ENCODE assay signal across 36 cellular contexts in genomic region chr16:23821467-23821866, GRCh38.
"Had no signal": no experiment of that assay in that cellular context is flagged by ENCODE, and none has a peak within 500 bp of the region (broad histone marks: within the 10 kb centered on the region; RNA-seq: fewer than 3 reads in every experiment).

No MANE protein-coding gene starts in this region.

- H3K36me3 ChIP-seq: adrenal gland, brain microvascular endothelial cell, breast epithelium had no signal

- H3K27me3 ChIP-seq: body of pancreas, brain microvascular endothelial cell had no signal

- H3K4me1 ChIP-seq: adrenal gland, body of pancreas, breast epithelium had no signal

- DNase-seq: activated B cell treated with CpG ODN at 0.5 μM for 24 hours; activated CD4-positive, alpha-beta memory T cell treated with anti-CD3 and anti-CD28 coated beads for 36 hours; activated CD4-positive, alpha-beta T cell treated with anti-CD3 and anti-CD28 coated beads for 4 hours; activated CD4-positive, alpha-beta T cell treated with anti-CD3 and anti-CD28 coated beads, Interleukin-2, amount 10 ng/mL, durations not matched to agents 24 days and 14 days; activated CD4-positive, alpha-beta T cell treated with anti-CD3 and anti-CD28 coated beads, Interleukin-2, amount 50 U/mL, for 1 hour; activated CD4-positive, alpha-beta T cell treated with anti-CD3 and anti-CD28 coated beads, Interleukin-2, amount 50 U/mL, for 4 hours; activated CD4-positive, CD25-positive, alpha-beta regulatory T cell treated with anti-CD3 and anti-CD28 coated beads, Interleukin-2, amount 50 U/mL, for 72 hours; activated CD8-positive, alpha-beta memory T cell treated with anti-CD3 and anti-CD28 coated beads, Interleukin-2, amount 50 U/mL, for 4 hours; activated CD8-positive, alpha-beta T cell treated with anti-CD3 and anti-CD28 coated beads for 36 hours; activated effector memory CD4-positive, alpha-beta T cell treated with anti-CD3 and anti-CD28 coated beads, Interleukin-2, amount 50 U/mL, for 16 hours; activated gamma-delta T cell treated with Interleukin-2 at 50 U/mL for 16 hours; activated naive CD4-positive, alpha-beta T cell; activated naive CD4-positive, alpha-beta T cell treated with anti-CD3 and anti-CD28 coated beads, Interleukin-2, amount 10 ng/mL, durations not matched to agents 7 days and 5 days; activated naive CD8-positive, alpha-beta T cell treated with anti-CD3 and anti-CD28 coated beads for 36 hours; activated T-cell treated with anti-CD3 and anti-CD28 coated beads for 4 hours; activated T-cell treated with anti-CD3 and anti-CD28 coated beads, Interleukin-2, amount 50 U/mL, for 1 hour; activated T-cell treated with anti-CD3 and anti-CD28 coated beads, Interleukin-2, amount 50 U/mL, for 4 hours; activated T-cell treated with anti-CD3 and anti-CD28 coated beads, Interleukin-2, amount 50 U/mL, for 72 hours; adrenal gland; amniotic stem cell; aorta; body of pancreas; brain microvascular endothelial cell; central memory CD4-positive, alpha-beta T cell; T-helper 1 cell; T-helper 2 cell; T-helper 9 cell had no signal

- ATAC-seq: activated CD8-positive, alpha-beta T cell treated with anti-CD3 and anti-CD28 coated beads for 36 hours; activated naive CD4-positive, alpha-beta T cell treated with anti-CD3 and anti-CD28 coated beads, Interleukin-2, amount 50 U/mL, for 72 hours; activated T-cell treated with anti-CD3 and anti-CD28 coated beads, Interleukin-2, amount 50 U/mL, for 4 hours; activated T-cell treated with anti-CD3 and anti-CD28 coated beads, Interleukin-2, amount 50 U/mL, for 72 hours; activated T-helper 17 cell treated with anti-CD3 and anti-CD28 coated beads, Interleukin-2, amount 50 U/mL, for 72 hours; body of pancreas had no signal

- H3K4me3 Mint-ChIP-seq: activated B cell treated with CpG ODN at 0.5 μM for 24 hours; activated CD4-positive, alpha-beta memory T cell treated with anti-CD3 and anti-CD28 coated beads for 36 hours; activated CD4-positive, alpha-beta T cell treated with anti-CD3 and anti-CD28 coated beads, Interleukin-2, amount 10 ng/mL, durations not matched to agents 24 days and 14 days; activated CD8-positive, alpha-beta T cell treated with anti-CD3 and anti-CD28 coated beads for 36 hours; activated naive CD4-positive, alpha-beta T cell treated with anti-CD3 and anti-CD28 coated beads, Interleukin-2, amount 10 ng/mL, durations not matched to agents 7 days and 5 days; activated naive CD8-positive, alpha-beta T cell treated with anti-CD3 and anti-CD28 coated beads for 36 hours; activated T-cell treated with anti-CD3 and anti-CD28 coated beads, Interleukin-2, amount 50 U/mL, for 4 hours; activated T-cell treated with anti-CD3 and anti-CD28 coated beads, Interleukin-2, amount 50 U/mL, for 72 hours; activated T-helper 1 cell treated with anti-CD3 and anti-CD28 coated beads, Interleukin-12 subunit alpha, Interleukin-12 subunit beta, Interleukin-2, Interleukin-4 antibody, amounts not matched to agents 30 ng/mL and 10 ng/mL and 1 ng/mL, durations not matched to agents 14 hours and 24 hours and 36 hours; activated T-helper 17 cell treated with anti-CD3 and anti-CD28 coated beads, Interleukin-2, amount 50 U/mL, for 72 hours; T-helper 1 cell treated with Interleukin-12 subunit alpha and Interleukin-12 subunit beta and Interleukin-4 antibody, amounts not matched to agents 30 μg/mL and 1 μg/mL, for 36 hours; T-helper 2 cell treated with Interferon-gamma antibody and Interleukin-4, amounts not matched to agents 5 μg/mL and 100 μg/mL, for 36 hours had no signal

- H3K4me3 ChIP-seq: adrenal gland, body of pancreas, breast epithelium had no signal

- H3K27me3 Mint-ChIP-seq: activated T-helper 17 cell treated with anti-CD3 and anti-CD28 coated beads, Interleukin-2, amount 50 U/mL, for 72 hours had no signal

- H3K27ac ChIP-seq: adrenal gland, body of pancreas, brain microvascular endothelial cell, breast epithelium, VCaP had no signal

- H3K27ac Mint-ChIP-seq: activated B cell treated with CpG ODN at 0.5 μM for 24 hours; activated CD4-positive, alpha-beta memory T cell treated with anti-CD3 and anti-CD28 coated beads for 36 hours; activated CD4-positive, alpha-beta T cell treated with anti-CD3 and anti-CD28 coated beads, Interleukin-2, amount 10 ng/mL, durations not matched to agents 24 days and 14 days; activated CD8-positive, alpha-beta T cell treated with anti-CD3 and anti-CD28 coated beads for 36 hours; activated naive CD4-positive, alpha-beta T cell treated with anti-CD3 and anti-CD28 coated beads, Interleukin-2, amount 10 ng/mL, durations not matched to agents 7 days and 5 days; activated naive CD4-positive, alpha-beta T cell treated with anti-CD3 and anti-CD28 coated beads, Interleukin-2, amount 50 U/mL, for 72 hours; activated naive CD8-positive, alpha-beta T cell treated with anti-CD3 and anti-CD28 coated beads for 36 hours; activated T-cell treated with anti-CD3 and anti-CD28 coated beads, Interleukin-2, amount 50 U/mL, for 72 hours; activated T-helper 1 cell treated with anti-CD3 and anti-CD28 coated beads, Interleukin-12 subunit alpha, Interleukin-12 subunit beta, Interleukin-2, Interleukin-4 antibody, amounts not matched to agents 30 ng/mL and 10 ng/mL and 1 ng/mL, durations not matched to agents 14 hours and 24 hours and 36 hours; activated T-helper 17 cell treated with anti-CD3 and anti-CD28 coated beads, Interleukin-2, amount 50 U/mL, for 72 hours; T-helper 1 cell treated with Interleukin-12 subunit alpha and Interleukin-12 subunit beta and Interleukin-4 antibody, amounts not matched to agents 30 μg/mL and 1 μg/mL, for 36 hours; T-helper 2 cell treated with Interferon-gamma antibody and Interleukin-4, amounts not matched to agents 5 μg/mL and 100 μg/mL, for 36 hours had no signal

- FAIRE-seq: astrocyte, TTC549 had no signal

- H3K36me3 Mint-ChIP-seq: activated CD4-positive, alpha-beta memory T cell treated with anti-CD3 and anti-CD28 coated beads for 36 hours; activated naive CD4-positive, alpha-beta T cell treated with anti-CD3 and anti-CD28 coated beads, Interleukin-2, amount 10 ng/mL, durations not matched to agents 7 days and 5 days; activated naive CD4-positive, alpha-beta T cell treated with anti-CD3 and anti-CD28 coated beads, Interleukin-2, amount 50 U/mL, for 72 hours; activated naive CD8-positive, alpha-beta T cell treated with anti-CD3 and anti-CD28 coated beads for 36 hours had no signal

- H3K9me3 Mint-ChIP-seq: activated B cell treated with CpG ODN at 0.5 μM for 24 hours; activated CD4-positive, alpha-beta memory T cell treated with anti-CD3 and anti-CD28 coated beads for 36 hours; activated CD4-positive, alpha-beta T cell treated with anti-CD3 and anti-CD28 coated beads, Interleukin-2, amount 10 ng/mL, durations not matched to agents 24 days and 14 days; activated CD8-positive, alpha-beta T cell treated with anti-CD3 and anti-CD28 coated beads for 36 hours; activated naive CD4-positive, alpha-beta T cell treated with anti-CD3 and anti-CD28 coated beads, Interleukin-2, amount 50 U/mL, for 72 hours; activated naive CD8-positive, alpha-beta T cell treated with anti-CD3 and anti-CD28 coated beads for 36 hours; activated T-cell treated with anti-CD3 and anti-CD28 coated beads, Interleukin-2, amount 50 U/mL, for 4 hours; activated T-cell treated with anti-CD3 and anti-CD28 coated beads, Interleukin-2, amount 50 U/mL, for 72 hours; activated T-helper 1 cell treated with anti-CD3 and anti-CD28 coated beads, Interleukin-12 subunit alpha, Interleukin-12 subunit beta, Interleukin-2, Interleukin-4 antibody, amounts not matched to agents 30 ng/mL and 10 ng/mL and 1 ng/mL, durations not matched to agents 14 hours and 24 hours and 36 hours; activated T-helper 17 cell treated with anti-CD3 and anti-CD28 coated beads, Interleukin-2, amount 50 U/mL, for 72 hours; T-helper 1 cell treated with Interleukin-12 subunit alpha and Interleukin-12 subunit beta and Interleukin-4 antibody, amounts not matched to agents 30 μg/mL and 1 μg/mL, for 36 hours; T-helper 2 cell treated with Interferon-gamma antibody and Interleukin-4, amounts not matched to agents 5 μg/mL and 100 μg/mL, for 36 hours had no signal

- H3K9me3 ChIP-seq: adrenal gland, body of pancreas, breast epithelium had no signal
